In genomic region chr2:66576381-66577330, GRCh38 we compare ENCODE assay signal across 9 cellular contexts.
DNase-seq lines count a peak whose midpoint lies in the region; ATAC-seq, FAIRE-seq and TF ChIP-seq lines count a peak whose summit lies in the region.
"Had no signal": no experiment of that assay in that cellular context is flagged by ENCODE, and none has a peak within 500 bp of the region (broad histone marks: within the 10 kb centered on the region; RNA-seq: fewer than 3 reads in every experiment).

No MANE protein-coding gene starts in this region.

- in situ Hi-C loops in HepG2 (cut with HindIII; ENCODE audit: extremely low pct_ligation_motif_present, low pct_unique_long_range_greater_than_20kb): loop anchor here (5.0 to 25.0 kb wide), 4 partner anchors 144 to 1261 kb away; no protein-coding TSS in a partner anchor

- H3K4me3 ChIP-seq in cardiac fibroblast (replicated peaks in 1 of 2; ENCODE audit: low read depth in 2 of 2, low read length in 2 of 2) (peak overlapping the region; percentile 40 to 60), HepG2 (replicated peaks in 1 of 3; ENCODE audit: insufficient read depth in 1 of 3, low read depth in 2 of 3, low read length in 3 of 3) (peak overlapping the region in 2 of 3 experiments; percentile 19 to 70; a peak in 4 of 6 replicates), thymus (ENCODE audit: low read length) (no peak overlapping the region)

- TF ChIP-seq EP300 in HepG2 (IDR thresholded peaks at IDR 0.05; ENCODE audit: low read depth in 2 of 2, low read length in 2 of 2) (no peak), HepG2 (CRISPR knock-in tag; IDR thresholded peaks at IDR 0.05; ENCODE audit: borderline replicate concordance) (no peak)

- H3K4me1 ChIP-seq in HepG2 (ENCODE audit: insufficient read depth, low read length): peaks cover 36% of the 10 kb centered on the region
- no peaks in the 10 kb centered on the region for H3K4me1 ChIP-seq in thymus (ENCODE audit: control insufficient read depth, insufficient read depth, low read length)

- DNase-seq in HuH-7 (ENCODE audit: low spot score) (peak; percentile 59), cardiac fibroblast (ENCODE audit: low read depth in 2 of 2) (peak; percentile 49 to 58), HepG2 (ENCODE audit: low spot score) (peak; percentile 44), NCI-H1436 (lab: John Stamatoyannopoulos, UW) (no peak)
- no peak for DNase-seq in activated CD4-positive, alpha-beta T cell treated with anti-CD3 and anti-CD28 coated beads, Interleukin-2, amount 10 ng/mL, durations not matched to agents 24 days and 14 days
- DNase-seq in activated CD4-positive, alpha-beta T cell treated with anti-CD3 and anti-CD28 coated beads, Interleukin-2, amount 50 U/mL, for 48 hours: no peak
- DNase-seq in activated T-helper 2 cell treated with anti-CD3 and anti-CD28 coated beads, Interferon-gamma antibody, Interleukin-2, Interleukin-4, amounts not matched to agents 10 μg/mL and 5 μg/mL and 100 μg/mL, durations not matched to agents 14 hours and 24 hours and 36 hours (ENCODE audit: low spot score): no peak

- peaks cover 59% of the 10 kb centered on the region for H3K27me3 Mint-ChIP-seq in activated CD4-positive, alpha-beta T cell treated with anti-CD3 and anti-CD28 coated beads, Interleukin-2, amount 10 ng/mL, durations not matched to agents 24 days and 14 days
- peaks cover 66% of the 10 kb centered on the region for H3K27me3 Mint-ChIP-seq in activated T-helper 2 cell treated with anti-CD3 and anti-CD28 coated beads, Interferon-gamma antibody, Interleukin-2, Interleukin-4, amounts not matched to agents 10 μg/mL and 5 μg/mL and 100 μg/mL, durations not matched to agents 14 hours and 24 hours and 36 hours (ENCODE audit: low read depth)

- 8% methylated on average over 38 of the region's 45 CpGs for WGBS in HepG2 (ENCODE audit: low lambda C conversion rate)
- WGBS in thymus: 1% methylated on average over 45 of the region's 45 CpGs

- peaks cover 3% of the 10 kb centered on the region for H3K4me1 Mint-ChIP-seq in activated CD4-positive, alpha-beta T cell treated with anti-CD3 and anti-CD28 coated beads, Interleukin-2, amount 10 ng/mL, durations not matched to agents 24 days and 14 days
- peaks cover 5% of the 10 kb centered on the region for H3K4me1 Mint-ChIP-seq in activated T-helper 2 cell treated with anti-CD3 and anti-CD28 coated beads, Interferon-gamma antibody, Interleukin-2, Interleukin-4, amounts not matched to agents 10 μg/mL and 5 μg/mL and 100 μg/mL, durations not matched to agents 14 hours and 24 hours and 36 hours (ENCODE audit: low read depth)

- ATAC-seq in HepG2: peak; percentile 64
- ATAC-seq: HCT116 had no signal

- H3K27ac Mint-ChIP-seq in activated CD4-positive, alpha-beta T cell treated with anti-CD3 and anti-CD28 coated beads, Interleukin-2, amount 10 ng/mL, durations not matched to agents 24 days and 14 days: no peak overlapping the region
- no peak overlapping the region for H3K27ac Mint-ChIP-seq in activated T-helper 2 cell treated with anti-CD3 and anti-CD28 coated beads, Interferon-gamma antibody, Interleukin-2, Interleukin-4, amounts not matched to agents 10 μg/mL and 5 μg/mL and 100 μg/mL, durations not matched to agents 14 hours and 24 hours and 36 hours

- no peak for TF ChIP-seq RAD21 in HepG2 (CRISPR knock-in tag; IDR thresholded peaks at IDR 0.05)

- H4K20me1 ChIP-seq in HepG2 (ENCODE audit: insufficient read depth, low read length): peaks cover 4% of the 10 kb centered on the region; the same call in 1 of the 2 replicates

- TF ChIP-seq POLR2A in HepG2 (IDR thresholded peaks at IDR 0.05; ENCODE audit: insufficient read depth in 1 of 2, low read depth in 2 of 2, low read length in 2 of 2): no peak

- H3K9me3 Mint-ChIP-seq in activated CD4-positive, alpha-beta T cell treated with anti-CD3 and anti-CD28 coated beads, Interleukin-2, amount 10 ng/mL, durations not matched to agents 24 days and 14 days: no peaks in the 10 kb centered on the region
- no peaks in the 10 kb centered on the region for H3K9me3 Mint-ChIP-seq in activated T-helper 2 cell treated with anti-CD3 and anti-CD28 coated beads, Interferon-gamma antibody, Interleukin-2, Interleukin-4, amounts not matched to agents 10 μg/mL and 5 μg/mL and 100 μg/mL, durations not matched to agents 14 hours and 24 hours and 36 hours

- POLR2A ChIA-PET in HepG2 (lab: Yijun Ruan, JAX): interaction anchor here (1.0 kb wide), 1 partner anchor 143 kb away, joined by 5 read pairs; no protein-coding TSS in a partner anchor

- H2AFZ ChIP-seq in HepG2 (ENCODE audit: low read length): no peak overlapping the region

- intact Hi-C loops in HepG2 (cut with micrococcal nuclease; ENCODE audit: unreplicated experiment): no loop called here
- intact Hi-C loops in activated CD4-positive, alpha-beta T cell treated with anti-CD3 and anti-CD28 coated beads, Interleukin-2, amount 10 ng/mL, durations not matched to agents 24 days and 14 days (cut with micrococcal nuclease): loop anchor here (10.0 kb wide), 1 partner anchor 932 kb away; no protein-coding TSS in a partner anchor
- intact Hi-C loops in activated T-helper 2 cell treated with anti-CD3 and anti-CD28 coated beads, Interferon-gamma antibody, Interleukin-2, Interleukin-4, amounts not matched to agents 10 μg/mL and 5 μg/mL and 100 μg/mL, durations not matched to agents 14 hours and 24 hours and 36 hours (cut with micrococcal nuclease): loop anchor here (2.0 kb wide), 1 partner anchor 144 kb away; no protein-coding TSS in a partner anchor

- H3K27me3 ChIP-seq in HepG2 (ENCODE audit: control insufficient read depth in 1 of 2, insufficient read depth in 2 of 2, low read length in 2 of 2): peaks cover 24 to 62% of the 10 kb centered on the region in 2 experiments
- peaks cover 55% of the 10 kb centered on the region for H3K27me3 ChIP-seq in thymus (ENCODE audit: control insufficient read depth, insufficient read depth)

- H3K36me3 Mint-ChIP-seq in activated CD4-positive, alpha-beta T cell treated with anti-CD3 and anti-CD28 coated beads, Interleukin-2, amount 10 ng/mL, durations not matched to agents 24 days and 14 days (ENCODE audit: low read depth): peaks cover 2% of the 10 kb centered on the region
- no peaks in the 10 kb centered on the region for H3K36me3 Mint-ChIP-seq in activated T-helper 2 cell treated with anti-CD3 and anti-CD28 coated beads, Interferon-gamma antibody, Interleukin-2, Interleukin-4, amounts not matched to agents 10 μg/mL and 5 μg/mL and 100 μg/mL, durations not matched to agents 14 hours and 24 hours and 36 hours (ENCODE audit: low read depth)

- TF ChIP-seq CTCF in cardiac fibroblast (IDR thresholded peaks at IDR 0.05; ENCODE audit: low read depth, low read length) (no peak), HepG2 (CRISPR knock-in tag; IDR thresholded peaks at IDR 0.05) (no peak)

- H3K79me2 ChIP-seq in HepG2 (ENCODE audit: insufficient read depth, low read length): no peaks in the 10 kb centered on the region

- no peaks in the 10 kb centered on the region for H3K36me3 ChIP-seq in HepG2 (replicated peaks in 1 of 2; ENCODE audit: control insufficient read depth in 1 of 2, insufficient read depth in 2 of 2, low read length in 2 of 2)
- no peaks in the 10 kb centered on the region for H3K36me3 ChIP-seq in thymus (ENCODE audit: control insufficient read depth, insufficient read depth)

- BruUV-seq in HepG2 (replicated peaks; lab: Mats Ljungman, UMichigan): no TSS peak

- no peak overlapping the region for H3K4me3 Mint-ChIP-seq in activated CD4-positive, alpha-beta T cell treated with anti-CD3 and anti-CD28 coated beads, Interleukin-2, amount 10 ng/mL, durations not matched to agents 24 days and 14 days
- no peak overlapping the region for H3K4me3 Mint-ChIP-seq in activated T-helper 2 cell treated with anti-CD3 and anti-CD28 coated beads, Interferon-gamma antibody, Interleukin-2, Interleukin-4, amounts not matched to agents 10 μg/mL and 5 μg/mL and 100 μg/mL, durations not matched to agents 14 hours and 24 hours and 36 hours (ENCODE audit: low read depth)

- FAIRE-seq in HepG2 (lab: Jason Lieb, UNC): no peak

- H3K27ac ChIP-seq in HepG2 (ENCODE audit: extremely low read length, insufficient read depth, low read length) (no peak overlapping the region), thymus (ENCODE audit: low read depth) (peak overlapping the region; percentile 59)

- CTCF ChIA-PET in HepG2 (lab: Yijun Ruan, JAX; ENCODE audit: low intra/inter-chr PET ratio, low total read pairs): interaction anchor here (3.0 kb wide), 1 partner anchor 146 kb away, joined by 23 read pairs; no protein-coding TSS in a partner anchor

- H3K9me3 ChIP-seq in HepG2 (ENCODE audit: low read length) (no peaks in the 10 kb centered on the region), thymus (ENCODE audit: control insufficient read depth) (peaks cover 1% of the 10 kb centered on the region)

- H3K9ac ChIP-seq in HepG2 (ENCODE audit: insufficient read depth, low read depth, low read length): no peak overlapping the region

- H3K4me2 ChIP-seq in HepG2 (ENCODE audit: low read depth, low read length): peak overlapping the region; percentile 71

TF ChIP-seq in HepG2, 621 proteins besides CTCF, POLR2A, EP300 and RAD21 (continues in another document):
- TF ChIP-seq SAFB2 (CRISPR knock-in tag; IDR thresholded peaks at IDR 0.05; ENCODE audit: borderline replicate concordance, low read depth) (0 out of 2 replicates have a peak, but pooled peaks have one; percentile 47), SOX6 (IDR thresholded peaks at IDR 0.05) (no peak), SOX6 (CRISPR knock-in tag; IDR thresholded peaks at IDR 0.05) (peak; percentile 52)

Comparison
In these comparisons a context has a peak if more than half of its experiments do, and no peak if none do; other contexts are left out.
1. DNase-seq: peak in HuH-7 (single experiment), cardiac fibroblast (2 of 2) and HepG2 (single experiment); none in activated CD4-positive, alpha-beta T cell treated with anti-CD3 and anti-CD28 coated beads, Interleukin-2, amount 10 ng/mL, durations not matched to agents 24 days and 14 days (single experiment), activated CD4-positive, alpha-beta T cell treated with anti-CD3 and anti-CD28 coated beads, Interleukin-2, amount 50 U/mL, for 48 hours (0 of 2), activated T-helper 2 cell treated with anti-CD3 and anti-CD28 coated beads, Interferon-gamma antibody, Interleukin-2, Interleukin-4, amounts not matched to agents 10 μg/mL and 5 μg/mL and 100 μg/mL, durations not matched to agents 14 hours and 24 hours and 36 hours (single experiment) and NCI-H1436 (single experiment).